In the genomic region with DNA sequence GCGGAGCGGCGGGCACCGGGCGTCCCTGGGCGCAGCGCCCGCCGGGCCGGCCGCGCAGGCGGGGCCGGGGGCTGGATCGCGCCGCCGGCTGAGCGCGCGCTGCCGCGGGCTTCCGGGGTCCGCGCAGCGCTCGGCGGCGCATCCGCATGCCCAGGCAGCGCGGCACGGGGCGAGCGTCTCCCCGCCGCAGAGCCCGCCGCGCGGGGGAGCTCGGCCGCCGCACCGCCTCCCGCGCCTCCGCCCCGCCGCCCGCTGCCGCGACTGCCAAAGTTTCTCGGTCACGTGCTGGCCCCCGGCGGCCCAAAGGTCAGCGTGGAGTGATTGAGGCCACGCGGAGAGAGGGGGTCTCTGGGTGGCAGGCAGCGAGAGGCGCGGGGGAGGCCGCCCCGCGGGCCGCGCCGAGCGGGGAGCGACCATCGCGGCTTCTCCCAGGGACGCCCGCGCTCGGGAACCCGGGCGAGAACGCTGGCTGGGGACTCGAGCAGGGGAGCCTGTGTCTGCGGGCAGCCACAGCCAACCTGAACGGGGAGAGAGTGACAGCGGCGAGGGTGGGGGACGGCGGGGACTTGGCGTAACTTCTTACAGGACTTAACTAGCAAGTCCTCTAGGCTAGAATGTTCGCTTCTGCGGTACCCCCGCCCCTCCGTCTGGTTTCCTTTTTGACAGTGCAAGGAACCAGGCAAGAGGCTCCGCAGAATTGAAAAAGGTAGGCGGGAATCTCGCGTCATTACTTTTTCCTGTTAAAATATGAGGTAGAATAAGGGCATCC, we compare ENCODE assay signal across 1 cellular context.
TF ChIP-seq lines count a peak whose summit lies in the region.

A gene with protein sequence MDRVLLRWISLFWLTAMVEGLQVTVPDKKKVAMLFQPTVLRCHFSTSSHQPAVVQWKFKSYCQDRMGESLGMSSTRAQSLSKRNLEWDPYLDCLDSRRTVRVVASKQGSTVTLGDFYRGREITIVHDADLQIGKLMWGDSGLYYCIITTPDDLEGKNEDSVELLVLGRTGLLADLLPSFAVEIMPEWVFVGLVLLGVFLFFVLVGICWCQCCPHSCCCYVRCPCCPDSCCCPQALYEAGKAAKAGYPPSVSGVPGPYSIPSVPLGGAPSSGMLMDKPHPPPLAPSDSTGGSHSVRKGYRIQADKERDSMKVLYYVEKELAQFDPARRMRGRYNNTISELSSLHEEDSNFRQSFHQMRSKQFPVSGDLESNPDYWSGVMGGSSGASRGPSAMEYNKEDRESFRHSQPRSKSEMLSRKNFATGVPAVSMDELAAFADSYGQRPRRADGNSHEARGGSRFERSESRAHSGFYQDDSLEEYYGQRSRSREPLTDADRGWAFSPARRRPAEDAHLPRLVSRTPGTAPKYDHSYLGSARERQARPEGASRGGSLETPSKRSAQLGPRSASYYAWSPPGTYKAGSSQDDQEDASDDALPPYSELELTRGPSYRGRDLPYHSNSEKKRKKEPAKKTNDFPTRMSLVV (minus strand): TSS at position 180 of the 769 bp plus-strand sequence. CDS start 272 bp downstream, outside the sequence.

TF ChIP-seq in K562, 482 proteins besides CTCF, POLR2A, EP300 and RAD21 (continued from another document and continues in another):
- TF ChIP-seq, protein P1, sequence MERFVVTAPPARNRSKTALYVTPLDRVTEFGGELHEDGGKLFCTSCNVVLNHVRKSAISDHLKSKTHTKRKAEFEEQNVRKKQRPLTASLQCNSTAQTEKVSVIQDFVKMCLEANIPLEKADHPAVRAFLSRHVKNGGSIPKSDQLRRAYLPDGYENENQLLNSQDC (CRISPR knock-in tag; IDR thresholded peaks at IDR 0.05) = no peak
- TF ChIP-seq ZNF589 (CRISPR knock-in tag; IDR thresholded peaks at IDR 0.05; ENCODE audit: low read depth) (no peak), HCFC1 (IDR thresholded peaks at IDR 0.05; ENCODE audit: low read depth, low read length) (no peak), TBL1XR1 (IDR thresholded peaks at IDR 0.05; ENCODE audit: low read length in 2 of 2) (no peak), ZNF551 (CRISPR knock-in tag; IDR thresholded peaks at IDR 0.05) (no peak), SRSF9 (IDR thresholded peaks at IDR 0.05; ENCODE audit: borderline replicate concordance, low read depth, low read length) (no peak), NKRF (IDR thresholded peaks at IDR 0.05; ENCODE audit: borderline replicate concordance) (no peak), BDP1 (IDR thresholded peaks at IDR 0.05; ENCODE audit: insufficient read depth, insufficient read length) (no peak), ZNF212 (CRISPR knock-in tag; IDR thresholded peaks at IDR 0.05) (no peak), BRD9 (IDR thresholded peaks at IDR 0.05; ENCODE audit: low read depth, partially characterized antibody) (no peak), ZNF79 (CRISPR knock-in tag; IDR thresholded peaks at IDR 0.05; ENCODE audit: low read depth) (no peak), L3MBTL2 (IDR thresholded peaks at IDR 0.05) (peak; percentile 88), HMG20A (CRISPR knock-in tag; conservative IDR thresholded peaks at IDR 0.05) (no peak), YY1 (IDR thresholded peaks at IDR 0.05; ENCODE audit: borderline replicate concordance in 1 of 3, control insufficient read depth in 1 of 3, extremely low read depth in 1 of 3, insufficient read depth in 3 of 3, insufficient read length in 1 of 3, insufficient replicate concordance in 2 of 3, low read depth in 1 of 3, low read length in 2 of 3) (peak in 1 of 3 experiments; percentile 13), POLR3A (IDR thresholded peaks at IDR 0.05; ENCODE audit: borderline replicate concordance, extremely low read depth, insufficient read depth, insufficient read length) (no peak), NONO (IDR thresholded peaks at IDR 0.05; ENCODE audit: low read depth in 2 of 2, low read length in 1 of 2) (no peak), PML (IDR thresholded peaks at IDR 0.05; ENCODE audit: low read length) (no peak), DNMT1 (IDR thresholded peaks at IDR 0.05) (no peak), NFE2 (IDR thresholded peaks at IDR 0.05; ENCODE audit: low read depth) (no peak), ETV6 (IDR thresholded peaks at IDR 0.05; ENCODE audit: borderline replicate concordance in 1 of 2, low read depth in 2 of 2, low read length in 1 of 2) (no peak), ETV6 (CRISPR knock-in tag; IDR thresholded peaks at IDR 0.05; ENCODE audit: borderline replicate concordance) (no peak), HMG20B (CRISPR knock-in tag; IDR thresholded peaks at IDR 0.05) (no peak), ZKSCAN8 (CRISPR knock-in tag; IDR thresholded peaks at IDR 0.05) (no peak), ID3 (CRISPR knock-in tag; IDR thresholded peaks at IDR 0.05) (no peak), ID3 (tag; IDR thresholded peaks at IDR 0.05) (0 out of 2 replicates have a peak, but pooled peaks have one; percentile 60), ZBTB33 (CRISPR knock-in tag; IDR thresholded peaks at IDR 0.05) (no peak), TCF7 (IDR thresholded peaks at IDR 0.05; ENCODE audit: borderline replicate concordance) (no peak), ZNF717 (CRISPR knock-in tag; IDR thresholded peaks at IDR 0.05) (no peak), SMAD4 (CRISPR knock-in tag; conservative IDR thresholded peaks at IDR 0.05) (peak; percentile 58), PPARD (CRISPR knock-in tag; IDR thresholded peaks at IDR 0.05) (no peak), FOXP4 (CRISPR knock-in tag; IDR thresholded peaks at IDR 0.05; ENCODE audit: borderline replicate concordance) (no peak), HES1 (IDR thresholded peaks at IDR 0.05; ENCODE audit: low read depth) (no peak), USF1 (CRISPR knock-in tag; IDR thresholded peaks at IDR 0.05) (no peak), PHTF2 (CRISPR knock-in tag; IDR thresholded peaks at IDR 0.05) (no peak), SIN3B (IDR thresholded peaks at IDR 0.05; ENCODE audit: low read depth) (no peak), ZNF766 (CRISPR knock-in tag; conservative IDR thresholded peaks at IDR 0.05) (no peak), NELFE (IDR thresholded peaks at IDR 0.05; ENCODE audit: insufficient read depth, insufficient read length) (no peak), HDAC3 (IDR thresholded peaks at IDR 0.05; ENCODE audit: borderline replicate concordance, partially characterized antibody) (no peak), KDM1A (IDR thresholded peaks at IDR 0.05) (no peak), SUPT5H (IDR thresholded peaks at IDR 0.05) (no peak), PRPF4 (IDR thresholded peaks at IDR 0.05; ENCODE audit: insufficient read depth, low read depth, low read length, poor library complexity, severe bottlenecking) (no peak), PYGO2 (tag; IDR thresholded peaks at IDR 0.05) (no peak), HNRNPL (IDR thresholded peaks at IDR 0.05; ENCODE audit: low read depth, low read length) (0 out of 2 replicates have a peak, but pooled peaks have one; percentile 45)
- TF ChIP-seq, protein P2, sequence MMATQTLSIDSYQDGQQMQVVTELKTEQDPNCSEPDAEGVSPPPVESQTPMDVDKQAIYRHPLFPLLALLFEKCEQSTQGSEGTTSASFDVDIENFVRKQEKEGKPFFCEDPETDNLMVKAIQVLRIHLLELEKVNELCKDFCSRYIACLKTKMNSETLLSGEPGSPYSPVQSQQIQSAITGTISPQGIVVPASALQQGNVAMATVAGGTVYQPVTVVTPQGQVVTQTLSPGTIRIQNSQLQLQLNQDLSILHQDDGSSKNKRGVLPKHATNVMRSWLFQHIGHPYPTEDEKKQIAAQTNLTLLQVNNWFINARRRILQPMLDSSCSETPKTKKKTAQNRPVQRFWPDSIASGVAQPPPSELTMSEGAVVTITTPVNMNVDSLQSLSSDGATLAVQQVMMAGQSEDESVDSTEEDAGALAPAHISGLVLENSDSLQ (IDR thresholded peaks at IDR 0.05) = peak; percentile 36; the same call in 1 of the 2 replicates
- TF ChIP-seq, protein P3, sequence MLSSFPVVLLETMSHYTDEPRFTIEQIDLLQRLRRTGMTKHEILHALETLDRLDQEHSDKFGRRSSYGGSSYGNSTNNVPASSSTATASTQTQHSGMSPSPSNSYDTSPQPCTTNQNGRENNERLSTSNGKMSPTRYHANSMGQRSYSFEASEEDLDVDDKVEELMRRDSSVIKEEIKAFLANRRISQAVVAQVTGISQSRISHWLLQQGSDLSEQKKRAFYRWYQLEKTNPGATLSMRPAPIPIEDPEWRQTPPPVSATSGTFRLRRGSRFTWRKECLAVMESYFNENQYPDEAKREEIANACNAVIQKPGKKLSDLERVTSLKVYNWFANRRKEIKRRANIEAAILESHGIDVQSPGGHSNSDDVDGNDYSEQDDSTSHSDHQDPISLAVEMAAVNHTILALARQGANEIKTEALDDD (IDR thresholded peaks at IDR 0.05) = no peak; the same call in 1 of the 2 replicates
- TF ChIP-seq, protein P4, sequence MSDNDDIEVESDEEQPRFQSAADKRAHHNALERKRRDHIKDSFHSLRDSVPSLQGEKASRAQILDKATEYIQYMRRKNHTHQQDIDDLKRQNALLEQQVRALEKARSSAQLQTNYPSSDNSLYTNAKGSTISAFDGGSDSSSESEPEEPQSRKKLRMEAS (CRISPR knock-in tag; IDR thresholded peaks at IDR 0.05) = no peak
- TF ChIP-seq, protein P5, sequence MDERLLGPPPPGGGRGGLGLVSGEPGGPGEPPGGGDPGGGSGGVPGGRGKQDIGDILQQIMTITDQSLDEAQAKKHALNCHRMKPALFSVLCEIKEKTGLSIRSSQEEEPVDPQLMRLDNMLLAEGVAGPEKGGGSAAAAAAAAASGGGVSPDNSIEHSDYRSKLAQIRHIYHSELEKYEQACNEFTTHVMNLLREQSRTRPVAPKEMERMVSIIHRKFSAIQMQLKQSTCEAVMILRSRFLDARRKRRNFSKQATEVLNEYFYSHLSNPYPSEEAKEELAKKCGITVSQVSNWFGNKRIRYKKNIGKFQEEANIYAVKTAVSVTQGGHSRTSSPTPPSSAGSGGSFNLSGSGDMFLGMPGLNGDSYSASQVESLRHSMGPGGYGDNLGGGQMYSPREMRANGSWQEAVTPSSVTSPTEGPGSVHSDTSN (CRISPR knock-in tag; IDR thresholded peaks at IDR 0.05; ENCODE audit: low read depth) = no peak
- TF ChIP-seq, protein P5 (tag; conservative IDR thresholded peaks at IDR 0.05; ENCODE audit: low read depth) = no peak
